ENCODE assay signal across 2 cellular contexts in the genomic region with DNA sequence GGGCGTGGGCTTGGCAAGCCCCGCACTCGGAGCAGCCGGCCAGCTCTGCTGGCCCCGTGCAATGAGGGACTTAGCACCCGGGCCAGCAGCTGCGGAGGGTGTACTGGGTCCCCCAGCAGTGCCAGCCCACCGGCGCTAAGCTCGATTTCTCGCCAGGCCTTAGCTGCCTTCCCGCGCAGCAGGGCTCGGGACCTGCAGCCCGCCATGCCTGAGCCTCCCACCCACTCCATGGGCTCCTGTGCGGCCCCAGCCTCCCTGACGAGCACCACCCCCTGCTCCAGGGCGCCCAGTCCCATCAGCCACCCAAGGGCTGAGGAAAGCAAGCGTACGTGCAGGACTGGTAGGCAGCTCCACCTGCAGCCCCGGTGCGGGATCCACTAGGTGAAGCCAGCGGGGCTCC. TPM values are rescaled to one million over a fixed set of nuclear protein-coding genes. Genes with fewer than 3 reads are reported as not detected.
"Had no signal": no experiment of that assay in that cellular context is flagged by ENCODE, and none has a peak within 500 bp of the region (broad histone marks: within the 10 kb centered on the region; RNA-seq: fewer than 3 reads in every experiment).

No MANE protein-coding gene starts in this region.

RNA-seq across cellular contexts. Expression of gene RASD1, which starts 9.8 kb away (rescaled TPM):
- total RNA-seq: LHCN-M2, RPMI7951 had no signal
